ENCODE assay signal across 25 cellular contexts in genomic region chr7:3187378-3188040, GRCh38.
"Had no signal": no experiment of that assay in that cellular context is flagged by ENCODE, and none has a peak within 500 bp of the region (broad histone marks: within the 10 kb centered on the region; RNA-seq: fewer than 3 reads in every experiment).

No MANE protein-coding gene starts in this region.

- H3K27ac ChIP-seq: esophagus squamous epithelium, spleen, thyroid gland had no signal

- H3K4me3 ChIP-seq: esophagus squamous epithelium, lung, spleen, thyroid gland had no signal

- H3K4me3 Mint-ChIP-seq: activated CD4-positive, alpha-beta memory T cell treated with anti-CD3 and anti-CD28 coated beads, Interleukin-2, amount 10 ng/mL, durations not matched to agents 7 days and 5 days; activated naive CD8-positive, alpha-beta T cell treated with anti-CD3 and anti-CD28 coated beads for 36 hours; activated T-helper 17 cell treated with anti-CD3 and anti-CD28 coated beads, Interleukin-2, amount 50 U/mL, for 72 hours; brain; effector memory CD8-positive, alpha-beta T cell; nephron had no signal

- DNase-seq: activated CD4-positive, alpha-beta memory T cell treated with anti-CD3 and anti-CD28 coated beads, Interleukin-2, amount 10 ng/mL, durations not matched to agents 7 days and 5 days; activated CD4-positive, alpha-beta T cell treated with anti-CD3 and anti-CD28 coated beads for 48 hours; activated CD4-positive, CD25-positive, alpha-beta regulatory T cell; activated naive CD4-positive, alpha-beta T cell; activated naive CD8-positive, alpha-beta T cell treated with anti-CD3 and anti-CD28 coated beads for 36 hours; activated T-cell treated with anti-CD3 and anti-CD28 coated beads, Interleukin-2, amount 50 U/mL, for 1 hour; amniotic stem cell; caudate nucleus; effector memory CD8-positive, alpha-beta T cell; esophagus squamous epithelium; foreskin melanocyte; hypothalamus; islet precursor cell; midbrain; occipital lobe; retina; spleen; stimulated activated CD8-positive, alpha-beta memory T cell treated with anti-CD3 and anti-CD28 coated beads, Interleukin-4, amount 100 ng/mL, for 48 hours; stimulated activated naive CD4-positive, alpha-beta T cell; T-helper 9 cell; thyroid gland had no signal

- H3K27me3 ChIP-seq: thyroid gland had no signal

- H3K4me1 ChIP-seq: esophagus squamous epithelium, spleen, thyroid gland had no signal

- H3K9me3 Mint-ChIP-seq: activated CD4-positive, alpha-beta memory T cell treated with anti-CD3 and anti-CD28 coated beads, Interleukin-2, amount 10 ng/mL, durations not matched to agents 7 days and 5 days; activated naive CD8-positive, alpha-beta T cell treated with anti-CD3 and anti-CD28 coated beads for 36 hours; activated T-helper 17 cell treated with anti-CD3 and anti-CD28 coated beads, Interleukin-2, amount 50 U/mL, for 72 hours; effector memory CD8-positive, alpha-beta T cell; nephron had no signal

- H3K9me3 ChIP-seq: thyroid gland had no signal

- H3K36me3 Mint-ChIP-seq: activated naive CD8-positive, alpha-beta T cell treated with anti-CD3 and anti-CD28 coated beads for 36 hours; brain had no signal

- H3K27ac Mint-ChIP-seq: activated CD4-positive, alpha-beta memory T cell treated with anti-CD3 and anti-CD28 coated beads, Interleukin-2, amount 10 ng/mL, durations not matched to agents 7 days and 5 days; activated naive CD8-positive, alpha-beta T cell treated with anti-CD3 and anti-CD28 coated beads for 36 hours; activated T-helper 17 cell treated with anti-CD3 and anti-CD28 coated beads, Interleukin-2, amount 50 U/mL, for 72 hours; effector memory CD8-positive, alpha-beta T cell; nephron had no signal

- ATAC-seq: activated T-helper 17 cell treated with anti-CD3 and anti-CD28 coated beads, Interleukin-2, amount 50 U/mL, for 72 hours; effector memory CD8-positive, alpha-beta T cell had no signal

- H3K27me3 Mint-ChIP-seq: activated CD4-positive, alpha-beta memory T cell treated with anti-CD3 and anti-CD28 coated beads, Interleukin-2, amount 10 ng/mL, durations not matched to agents 7 days and 5 days; activated naive CD8-positive, alpha-beta T cell treated with anti-CD3 and anti-CD28 coated beads for 36 hours; activated T-helper 17 cell treated with anti-CD3 and anti-CD28 coated beads, Interleukin-2, amount 50 U/mL, for 72 hours had no signal

- H3K36me3 ChIP-seq: esophagus squamous epithelium, spleen, thyroid gland had no signal

- H3K4me1 Mint-ChIP-seq: activated CD4-positive, alpha-beta memory T cell treated with anti-CD3 and anti-CD28 coated beads, Interleukin-2, amount 10 ng/mL, durations not matched to agents 7 days and 5 days; activated naive CD8-positive, alpha-beta T cell treated with anti-CD3 and anti-CD28 coated beads for 36 hours; activated T-helper 17 cell treated with anti-CD3 and anti-CD28 coated beads, Interleukin-2, amount 50 U/mL, for 72 hours had no signal
